8 cellular contexts compared by ENCODE assay signal in the genomic region with DNA sequence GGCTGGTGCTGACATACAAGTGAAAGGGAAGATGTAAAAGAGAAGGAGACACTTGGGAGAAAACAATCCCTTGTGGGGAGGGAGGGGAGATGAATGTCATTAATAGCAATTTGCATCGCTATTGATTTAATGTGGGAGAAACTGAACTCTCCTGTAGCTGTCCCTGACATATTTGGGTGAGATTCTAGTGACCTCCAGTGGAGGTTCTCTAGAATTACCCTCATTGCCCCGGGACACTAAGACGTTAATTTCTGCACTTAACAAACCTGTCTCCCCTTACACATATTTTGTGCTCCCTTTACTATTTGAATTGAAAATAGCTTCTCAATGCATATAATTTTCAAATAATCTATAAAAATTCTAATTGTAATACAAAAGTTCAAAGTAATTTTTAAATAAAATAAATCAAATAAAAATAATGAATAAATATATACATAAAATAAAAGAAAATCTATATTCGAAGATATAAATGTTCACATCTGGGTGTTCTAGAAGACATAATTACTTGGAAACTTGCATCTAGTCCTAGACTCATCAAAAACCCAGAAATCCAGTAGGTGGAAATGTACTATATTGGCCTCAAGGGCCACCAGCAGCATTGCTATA.
DNase-seq lines count a peak whose midpoint lies in the region; ATAC-seq and TF ChIP-seq lines count a peak whose summit lies in the region.

No MANE protein-coding gene starts in this region.

- DNase-seq in DMS 273 (lab: John Stamatoyannopoulos, UW; ENCODE audit: unreplicated experiment) (peak; percentile 80), DMS 273 treated with DMSO at 0.1 percent for 48 hours (lab: John Stamatoyannopoulos, UW) (no peak), NCI-H2196 treated with DMSO at 0.1 percent for 48 hours (lab: John Stamatoyannopoulos, UW; ENCODE audit: unreplicated experiment) (peak; percentile 28), astrocyte of the spinal cord (ENCODE audit: low read depth, low spot score) (peak; percentile 61), iPS-NIHi11 (ENCODE audit: low spot score) (peak; percentile 63)
- DNase-seq in effector CD8-positive, alpha-beta T cell (lab: John Stamatoyannopoulos, UW), result no peak

- H3K4me3 ChIP-seq in astrocyte of the spinal cord (ENCODE audit: low read depth, low read length), result no peak overlapping the region

- in situ Hi-C loops in astrocyte of the spinal cord (cut with HindIII; ENCODE audit: low sequenced_read_pairs), result no loop called here

- TF ChIP-seq CTCF in astrocyte of the spinal cord (IDR thresholded peaks at IDR 0.05; ENCODE audit: low read depth, low read length), result peak; percentile 63

- H3K27ac ChIP-seq in temporal lobe (ENCODE audit: low read depth, low read length), result peak overlapping the region; percentile 99

- ATAC-seq in HG03039 (IDR thresholded peaks at IDR 0.05; ENCODE audit: unreplicated experiment), result peak; percentile 59

Comparison
In these comparisons a context has a peak if more than half of its experiments do, and no peak if none do; other contexts are left out.
1. DNase-seq: peak in DMS 273 (single experiment), NCI-H2196 treated with DMSO at 0.1 percent for 48 hours (single experiment), astrocyte of the spinal cord (single experiment) and iPS-NIHi11 (single experiment); none in DMS 273 treated with DMSO at 0.1 percent for 48 hours (single experiment) and effector CD8-positive, alpha-beta T cell (single experiment).